22 cellular contexts compared by ENCODE assay signal in genomic region chr2:207673431-207673830, GRCh38.
"Had no signal": no experiment of that assay in that cellular context is flagged by ENCODE, and none has a peak within 500 bp of the region (broad histone marks: within the 10 kb centered on the region; RNA-seq: fewer than 3 reads in every experiment).

No MANE protein-coding gene starts in this region.

- H3K9me3 Mint-ChIP-seq: dendritic cell treated with granulocyte-macrophage colony-stimulating factor and Interleukin-4, amounts not matched to agents 40 ng/mL and 50 ng/mL, for 4 days; endodermal cell; natural killer cell; stimulated activated naive B cell treated with anti-CD40 and anti-IgM and Interleukin-4, amounts not matched to agents 10 μg/mL and 1 μg/mL and 100 μg/mL, for 72 hours; stimulated activated naive CD8-positive, alpha-beta T cell treated with anti-CD3 and anti-CD28 coated beads, Interleukin-15, Interleukin-2, amounts not matched to agents 100 ng/mL and 50 ng/mL, for 24 hours had no signal

- ATAC-seq: esophagus mucosa; gastrocnemius medialis; left ventricle myocardium superior; lower lobe of right lung; natural killer cell; right lobe of liver; stimulated activated naive B cell treated with anti-CD40 and anti-IgM and Interleukin-4, amounts not matched to agents 10 μg/mL and 1 μg/mL and 100 μg/mL, for 72 hours had no signal

- H3K36me3 ChIP-seq: gastrocnemius medialis, lower lobe of right lung, right lobe of liver, thoracic aorta, tibial nerve, upper lobe of left lung had no signal

- H3K27ac ChIP-seq: epithelial cell of prostate, gastrocnemius medialis, lower lobe of right lung, parathyroid adenoma, right lobe of liver, thoracic aorta, tibial nerve, upper lobe of left lung had no signal

- H3K27me3 ChIP-seq: right lobe of liver, tibial nerve, upper lobe of left lung had no signal

- H3K4me1 Mint-ChIP-seq: natural killer cell had no signal

- H3K4me3 Mint-ChIP-seq: dendritic cell treated with granulocyte-macrophage colony-stimulating factor and Interleukin-4, amounts not matched to agents 40 ng/mL and 50 ng/mL, for 4 days; endodermal cell; natural killer cell; stimulated activated naive B cell treated with anti-CD40 and anti-IgM and Interleukin-4, amounts not matched to agents 10 μg/mL and 1 μg/mL and 100 μg/mL, for 72 hours; stimulated activated naive CD8-positive, alpha-beta T cell treated with anti-CD3 and anti-CD28 coated beads, Interleukin-15, Interleukin-2, amounts not matched to agents 100 ng/mL and 50 ng/mL, for 24 hours had no signal

- H3K27me3 Mint-ChIP-seq: dendritic cell treated with granulocyte-macrophage colony-stimulating factor and Interleukin-4, amounts not matched to agents 40 ng/mL and 50 ng/mL, for 4 days; progenitor cell of endocrine pancreas; stimulated activated naive B cell treated with anti-CD40 and anti-IgM and Interleukin-4, amounts not matched to agents 10 μg/mL and 1 μg/mL and 100 μg/mL, for 72 hours; stimulated activated naive CD8-positive, alpha-beta T cell treated with anti-CD3 and anti-CD28 coated beads, Interleukin-15, Interleukin-2, amounts not matched to agents 100 ng/mL and 50 ng/mL, for 24 hours had no signal

- H3K4me1 ChIP-seq: gastrocnemius medialis, lower lobe of right lung, parathyroid adenoma, right lobe of liver, upper lobe of left lung had no signal

- DNase-seq: effector CD8-positive, alpha-beta T cell; foreskin fibroblast; gastrocnemius medialis; head of caudate nucleus; left ventricle myocardium superior; lower lobe of right lung; natural killer cell; right lobe of liver; small intestine; stimulated activated CD4-positive, alpha-beta T cell treated with anti-CD3 and anti-CD28 coated beads, Interleukin-15, amount 100 ng/mL, for 24 hours; stimulated activated CD4-positive, alpha-beta T cell treated with anti-CD3 and anti-CD28 coated beads, Interleukin-2, amount 100 ng/mL, for 48 hours; stimulated activated naive B cell treated with anti-CD40 and anti-IgM and Interleukin-4, amounts not matched to agents 10 μg/mL and 1 μg/mL and 100 μg/mL, for 72 hours; upper lobe of left lung had no signal

- H3K36me3 Mint-ChIP-seq: natural killer cell had no signal

- H3K9ac ChIP-seq: parathyroid adenoma had no signal

- H3K4me3 ChIP-seq: gastrocnemius medialis, lower lobe of right lung, right lobe of liver, thoracic aorta, tibial nerve, upper lobe of left lung had no signal

- H3K79me2 ChIP-seq: parathyroid adenoma had no signal

- H3K9me3 ChIP-seq: gastrocnemius medialis, lower lobe of right lung, right lobe of liver, thoracic aorta, tibial nerve, upper lobe of left lung had no signal

- H3K27ac Mint-ChIP-seq: dendritic cell treated with granulocyte-macrophage colony-stimulating factor and Interleukin-4, amounts not matched to agents 40 ng/mL and 50 ng/mL, for 4 days; endodermal cell; natural killer cell; progenitor cell of endocrine pancreas; stimulated activated naive B cell treated with anti-CD40 and anti-IgM and Interleukin-4, amounts not matched to agents 10 μg/mL and 1 μg/mL and 100 μg/mL, for 72 hours; stimulated activated naive CD8-positive, alpha-beta T cell treated with anti-CD3 and anti-CD28 coated beads, Interleukin-15, Interleukin-2, amounts not matched to agents 100 ng/mL and 50 ng/mL, for 24 hours had no signal
